In the genomic region with DNA sequence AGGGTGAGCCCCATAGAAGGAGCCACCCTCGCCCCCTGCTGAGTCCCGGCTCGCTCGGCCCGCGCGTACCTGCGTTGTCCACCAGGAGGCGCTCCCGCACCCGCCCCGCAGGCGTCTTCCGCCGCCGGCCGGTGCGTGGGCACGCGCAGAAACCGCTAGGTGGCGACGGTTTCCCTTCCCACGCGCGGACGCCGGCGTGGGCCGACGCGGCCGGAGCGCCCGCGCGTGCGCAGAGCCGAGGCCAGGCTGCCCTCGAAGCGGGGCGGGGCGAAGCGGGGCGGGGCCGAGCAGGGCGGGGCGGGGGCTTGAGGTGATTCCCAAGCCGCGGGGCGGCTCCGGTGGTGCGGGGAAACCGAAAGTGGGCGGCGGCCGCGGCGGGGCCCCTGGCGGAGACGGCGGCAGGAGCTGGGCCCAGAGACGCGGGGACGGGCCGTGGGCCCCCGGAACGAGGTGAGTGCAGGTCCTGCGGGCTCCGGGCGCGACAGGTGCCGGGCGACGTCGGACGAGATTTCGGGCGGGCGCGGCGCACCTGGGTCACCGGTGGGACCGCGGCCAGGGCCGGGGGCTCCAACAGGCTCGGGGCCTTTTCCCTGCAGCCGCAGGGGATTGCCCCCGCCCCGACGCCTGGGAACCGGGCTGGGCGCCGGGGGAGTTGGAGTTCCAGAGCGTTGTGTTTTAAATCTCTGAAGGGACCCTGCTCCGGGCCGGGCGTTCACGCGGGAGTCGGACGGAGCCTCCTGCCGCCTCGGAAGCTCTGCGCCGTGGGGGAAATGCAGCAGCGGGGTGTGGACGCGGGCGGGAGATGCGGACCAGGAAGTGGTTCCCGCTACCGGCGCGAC, we compare ENCODE assay signal across 1 cellular context.
TF ChIP-seq lines count a peak whose summit lies in the region.

A gene with protein sequence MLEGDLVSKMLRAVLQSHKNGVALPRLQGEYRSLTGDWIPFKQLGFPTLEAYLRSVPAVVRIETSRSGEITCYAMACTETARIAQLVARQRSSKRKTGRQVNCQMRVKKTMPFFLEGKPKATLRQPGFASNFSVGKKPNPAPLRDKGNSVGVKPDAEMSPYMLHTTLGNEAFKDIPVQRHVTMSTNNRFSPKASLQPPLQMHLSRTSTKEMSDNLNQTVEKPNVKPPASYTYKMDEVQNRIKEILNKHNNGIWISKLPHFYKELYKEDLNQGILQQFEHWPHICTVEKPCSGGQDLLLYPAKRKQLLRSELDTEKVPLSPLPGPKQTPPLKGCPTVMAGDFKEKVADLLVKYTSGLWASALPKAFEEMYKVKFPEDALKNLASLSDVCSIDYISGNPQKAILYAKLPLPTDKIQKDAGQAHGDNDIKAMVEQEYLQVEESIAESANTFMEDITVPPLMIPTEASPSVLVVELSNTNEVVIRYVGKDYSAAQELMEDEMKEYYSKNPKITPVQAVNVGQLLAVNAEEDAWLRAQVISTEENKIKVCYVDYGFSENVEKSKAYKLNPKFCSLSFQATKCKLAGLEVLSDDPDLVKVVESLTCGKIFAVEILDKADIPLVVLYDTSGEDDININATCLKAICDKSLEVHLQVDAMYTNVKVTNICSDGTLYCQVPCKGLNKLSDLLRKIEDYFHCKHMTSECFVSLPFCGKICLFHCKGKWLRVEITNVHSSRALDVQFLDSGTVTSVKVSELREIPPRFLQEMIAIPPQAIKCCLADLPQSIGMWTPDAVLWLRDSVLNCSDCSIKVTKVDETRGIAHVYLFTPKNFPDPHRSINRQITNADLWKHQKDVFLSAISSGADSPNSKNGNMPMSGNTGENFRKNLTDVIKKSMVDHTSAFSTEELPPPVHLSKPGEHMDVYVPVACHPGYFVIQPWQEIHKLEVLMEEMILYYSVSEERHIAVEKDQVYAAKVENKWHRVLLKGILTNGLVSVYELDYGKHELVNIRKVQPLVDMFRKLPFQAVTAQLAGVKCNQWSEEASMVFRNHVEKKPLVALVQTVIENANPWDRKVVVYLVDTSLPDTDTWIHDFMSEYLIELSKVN (plus strand): TSS at position 308 of the 839 bp plus-strand sequence. CDS start 16,370 bp downstream, outside the sequence.

TF ChIP-seq in K562, 482 proteins besides CTCF, POLR2A, EP300 and RAD21 (continued from another document and continues in another):
- TF ChIP-seq, protein P1, sequence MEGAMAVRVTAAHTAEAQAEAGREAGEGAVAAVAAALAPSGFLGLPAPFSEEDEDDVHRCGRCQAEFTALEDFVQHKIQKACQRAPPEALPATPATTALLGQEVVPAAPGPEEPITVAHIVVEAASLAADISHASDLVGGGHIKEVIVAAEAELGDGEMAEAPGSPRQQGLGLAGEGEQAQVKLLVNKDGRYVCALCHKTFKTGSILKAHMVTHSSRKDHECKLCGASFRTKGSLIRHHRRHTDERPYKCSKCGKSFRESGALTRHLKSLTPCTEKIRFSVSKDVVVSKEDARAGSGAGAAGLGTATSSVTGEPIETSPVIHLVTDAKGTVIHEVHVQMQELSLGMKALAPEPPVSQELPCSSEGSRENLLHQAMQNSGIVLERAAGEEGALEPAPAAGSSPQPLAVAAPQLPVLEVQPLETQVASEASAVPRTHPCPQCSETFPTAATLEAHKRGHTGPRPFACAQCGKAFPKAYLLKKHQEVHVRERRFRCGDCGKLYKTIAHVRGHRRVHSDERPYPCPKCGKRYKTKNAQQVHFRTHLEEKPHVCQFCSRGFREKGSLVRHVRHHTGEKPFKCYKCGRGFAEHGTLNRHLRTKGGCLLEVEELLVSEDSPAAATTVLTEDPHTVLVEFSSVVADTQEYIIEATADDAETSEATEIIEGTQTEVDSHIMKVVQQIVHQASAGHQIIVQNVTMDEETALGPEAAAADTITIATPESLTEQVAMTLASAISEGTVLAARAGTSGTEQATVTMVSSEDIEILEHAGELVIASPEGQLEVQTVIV (CRISPR knock-in tag; IDR thresholded peaks at IDR 0.05; ENCODE audit: borderline replicate concordance), result no peak
- TF ChIP-seq MTA2 (IDR thresholded peaks at IDR 0.05; ENCODE audit: low read depth) (peak; percentile 67), ZNF134 (CRISPR knock-in tag; conservative IDR thresholded peaks at IDR 0.05) (peak; percentile 93), BDP1 (IDR thresholded peaks at IDR 0.05; ENCODE audit: insufficient read depth, insufficient read length) (no peak), TBP (optimal IDR thresholded peaks at IDR 0.05; ENCODE audit: low read depth, low read length) (peak; percentile 53), NEUROD1 (IDR thresholded peaks at IDR 0.05; ENCODE audit: borderline replicate concordance, low read depth, low read length, partially characterized antibody) (no peak), IRF2 (CRISPR knock-in tag; IDR thresholded peaks at IDR 0.05) (no peak), ZNF766 (CRISPR knock-in tag; conservative IDR thresholded peaks at IDR 0.05) (peak; percentile 61; the same call in 1 of the 2 replicates), ZNF695 (CRISPR knock-in tag; IDR thresholded peaks at IDR 0.05) (no peak), SNRNP70 (optimal IDR thresholded peaks at IDR 0.05; ENCODE audit: low read depth, low read length) (no peak), OTX1 (CRISPR knock-in tag; IDR thresholded peaks at IDR 0.05) (no peak), ZNF699 (CRISPR knock-in tag; IDR thresholded peaks at IDR 0.05; ENCODE audit: insufficient replicate concordance) (no peak), TEAD4 (IDR thresholded peaks at IDR 0.05; ENCODE audit: low read length) (peak; percentile 35; the same call in 1 of the 2 replicates), TEAD4 (CRISPR knock-in tag; IDR thresholded peaks at IDR 0.05; ENCODE audit: borderline replicate concordance) (no peak), ZNF232 (CRISPR knock-in tag; IDR thresholded peaks at IDR 0.05) (no peak), NONO (IDR thresholded peaks at IDR 0.05; ENCODE audit: low read depth in 2 of 2, low read length in 1 of 2) (peak in 1 of 2 experiments; percentile 95; a peak in 2 of 4 replicates), GABPA (tag; conservative IDR thresholded peaks at IDR 0.05; ENCODE audit: low read depth) (peak; percentile 65), ATF2 (CRISPR knock-in tag; IDR thresholded peaks at IDR 0.05) (no peak), NCOA2 (IDR thresholded peaks at IDR 0.05; ENCODE audit: partially characterized antibody in 2 of 2) (no peak), COPS2 (conservative IDR thresholded peaks at IDR 0.05) (no peak), HCFC1 (IDR thresholded peaks at IDR 0.05; ENCODE audit: low read depth, low read length) (peak; percentile 64), PHTF2 (CRISPR knock-in tag; IDR thresholded peaks at IDR 0.05) (no peak)
- TF ChIP-seq, protein P2, sequence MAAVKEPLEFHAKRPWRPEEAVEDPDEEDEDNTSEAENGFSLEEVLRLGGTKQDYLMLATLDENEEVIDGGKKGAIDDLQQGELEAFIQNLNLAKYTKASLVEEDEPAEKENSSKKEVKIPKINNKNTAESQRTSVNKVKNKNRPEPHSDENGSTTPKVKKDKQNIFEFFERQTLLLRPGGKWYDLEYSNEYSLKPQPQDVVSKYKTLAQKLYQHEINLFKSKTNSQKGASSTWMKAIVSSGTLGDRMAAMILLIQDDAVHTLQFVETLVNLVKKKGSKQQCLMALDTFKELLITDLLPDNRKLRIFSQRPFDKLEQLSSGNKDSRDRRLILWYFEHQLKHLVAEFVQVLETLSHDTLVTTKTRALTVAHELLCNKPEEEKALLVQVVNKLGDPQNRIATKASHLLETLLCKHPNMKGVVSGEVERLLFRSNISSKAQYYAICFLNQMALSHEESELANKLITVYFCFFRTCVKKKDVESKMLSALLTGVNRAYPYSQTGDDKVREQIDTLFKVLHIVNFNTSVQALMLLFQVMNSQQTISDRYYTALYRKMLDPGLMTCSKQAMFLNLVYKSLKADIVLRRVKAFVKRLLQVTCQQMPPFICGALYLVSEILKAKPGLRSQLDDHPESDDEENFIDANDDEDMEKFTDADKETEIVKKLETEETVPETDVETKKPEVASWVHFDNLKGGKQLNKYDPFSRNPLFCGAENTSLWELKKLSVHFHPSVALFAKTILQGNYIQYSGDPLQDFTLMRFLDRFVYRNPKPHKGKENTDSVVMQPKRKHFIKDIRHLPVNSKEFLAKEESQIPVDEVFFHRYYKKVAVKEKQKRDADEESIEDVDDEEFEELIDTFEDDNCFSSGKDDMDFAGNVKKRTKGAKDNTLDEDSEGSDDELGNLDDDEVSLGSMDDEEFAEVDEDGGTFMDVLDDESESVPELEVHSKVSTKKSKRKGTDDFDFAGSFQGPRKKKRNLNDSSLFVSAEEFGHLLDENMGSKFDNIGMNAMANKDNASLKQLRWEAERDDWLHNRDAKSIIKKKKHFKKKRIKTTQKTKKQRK (IDR thresholded peaks at IDR 0.05; ENCODE audit: borderline replicate concordance, low read depth, low read length), result no peak
- TF ChIP-seq, protein P3, sequence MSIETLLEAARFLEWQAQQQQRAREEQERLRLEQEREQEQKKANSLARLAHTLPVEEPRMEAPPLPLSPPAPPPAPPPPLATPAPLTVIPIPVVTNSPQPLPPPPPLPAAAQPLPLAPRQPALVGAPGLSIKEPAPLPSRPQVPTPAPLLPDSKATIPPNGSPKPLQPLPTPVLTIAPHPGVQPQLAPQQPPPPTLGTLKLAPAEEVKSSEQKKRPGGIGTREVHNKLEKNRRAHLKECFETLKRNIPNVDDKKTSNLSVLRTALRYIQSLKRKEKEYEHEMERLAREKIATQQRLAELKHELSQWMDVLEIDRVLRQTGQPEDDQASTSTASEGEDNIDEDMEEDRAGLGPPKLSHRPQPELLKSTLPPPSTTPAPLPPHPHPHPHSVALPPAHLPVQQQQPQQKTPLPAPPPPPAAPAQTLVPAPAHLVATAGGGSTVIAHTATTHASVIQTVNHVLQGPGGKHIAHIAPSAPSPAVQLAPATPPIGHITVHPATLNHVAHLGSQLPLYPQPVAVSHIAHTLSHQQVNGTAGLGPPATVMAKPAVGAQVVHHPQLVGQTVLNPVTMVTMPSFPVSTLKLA (conservative IDR thresholded peaks at IDR 0.05), result peak in 1 of 2 experiments; percentile 54; a peak in 1 of 4 replicates
- TF ChIP-seq, protein P4, sequence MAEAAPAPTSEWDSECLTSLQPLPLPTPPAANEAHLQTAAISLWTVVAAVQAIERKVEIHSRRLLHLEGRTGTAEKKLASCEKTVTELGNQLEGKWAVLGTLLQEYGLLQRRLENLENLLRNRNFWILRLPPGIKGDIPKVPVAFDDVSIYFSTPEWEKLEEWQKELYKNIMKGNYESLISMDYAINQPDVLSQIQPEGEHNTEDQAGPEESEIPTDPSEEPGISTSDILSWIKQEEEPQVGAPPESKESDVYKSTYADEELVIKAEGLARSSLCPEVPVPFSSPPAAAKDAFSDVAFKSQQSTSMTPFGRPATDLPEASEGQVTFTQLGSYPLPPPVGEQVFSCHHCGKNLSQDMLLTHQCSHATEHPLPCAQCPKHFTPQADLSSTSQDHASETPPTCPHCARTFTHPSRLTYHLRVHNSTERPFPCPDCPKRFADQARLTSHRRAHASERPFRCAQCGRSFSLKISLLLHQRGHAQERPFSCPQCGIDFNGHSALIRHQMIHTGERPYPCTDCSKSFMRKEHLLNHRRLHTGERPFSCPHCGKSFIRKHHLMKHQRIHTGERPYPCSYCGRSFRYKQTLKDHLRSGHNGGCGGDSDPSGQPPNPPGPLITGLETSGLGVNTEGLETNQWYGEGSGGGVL (CRISPR knock-in tag; IDR thresholded peaks at IDR 0.05), result no peak
- TF ChIP-seq, protein P5, sequence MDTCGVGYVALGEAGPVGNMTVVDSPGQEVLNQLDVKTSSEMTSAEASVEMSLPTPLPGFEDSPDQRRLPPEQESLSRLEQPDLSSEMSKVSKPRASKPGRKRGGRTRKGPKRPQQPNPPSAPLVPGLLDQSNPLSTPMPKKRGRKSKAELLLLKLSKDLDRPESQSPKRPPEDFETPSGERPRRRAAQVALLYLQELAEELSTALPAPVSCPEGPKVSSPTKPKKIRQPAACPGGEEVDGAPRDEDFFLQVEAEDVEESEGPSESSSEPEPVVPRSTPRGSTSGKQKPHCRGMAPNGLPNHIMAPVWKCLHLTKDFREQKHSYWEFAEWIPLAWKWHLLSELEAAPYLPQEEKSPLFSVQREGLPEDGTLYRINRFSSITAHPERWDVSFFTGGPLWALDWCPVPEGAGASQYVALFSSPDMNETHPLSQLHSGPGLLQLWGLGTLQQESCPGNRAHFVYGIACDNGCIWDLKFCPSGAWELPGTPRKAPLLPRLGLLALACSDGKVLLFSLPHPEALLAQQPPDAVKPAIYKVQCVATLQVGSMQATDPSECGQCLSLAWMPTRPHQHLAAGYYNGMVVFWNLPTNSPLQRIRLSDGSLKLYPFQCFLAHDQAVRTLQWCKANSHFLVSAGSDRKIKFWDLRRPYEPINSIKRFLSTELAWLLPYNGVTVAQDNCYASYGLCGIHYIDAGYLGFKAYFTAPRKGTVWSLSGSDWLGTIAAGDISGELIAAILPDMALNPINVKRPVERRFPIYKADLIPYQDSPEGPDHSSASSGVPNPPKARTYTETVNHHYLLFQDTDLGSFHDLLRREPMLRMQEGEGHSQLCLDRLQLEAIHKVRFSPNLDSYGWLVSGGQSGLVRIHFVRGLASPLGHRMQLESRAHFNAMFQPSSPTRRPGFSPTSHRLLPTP (IDR thresholded peaks at IDR 0.05; ENCODE audit: borderline replicate concordance, extremely low read depth, insufficient read length), result no peak
- TF ChIP-seq, protein P6, sequence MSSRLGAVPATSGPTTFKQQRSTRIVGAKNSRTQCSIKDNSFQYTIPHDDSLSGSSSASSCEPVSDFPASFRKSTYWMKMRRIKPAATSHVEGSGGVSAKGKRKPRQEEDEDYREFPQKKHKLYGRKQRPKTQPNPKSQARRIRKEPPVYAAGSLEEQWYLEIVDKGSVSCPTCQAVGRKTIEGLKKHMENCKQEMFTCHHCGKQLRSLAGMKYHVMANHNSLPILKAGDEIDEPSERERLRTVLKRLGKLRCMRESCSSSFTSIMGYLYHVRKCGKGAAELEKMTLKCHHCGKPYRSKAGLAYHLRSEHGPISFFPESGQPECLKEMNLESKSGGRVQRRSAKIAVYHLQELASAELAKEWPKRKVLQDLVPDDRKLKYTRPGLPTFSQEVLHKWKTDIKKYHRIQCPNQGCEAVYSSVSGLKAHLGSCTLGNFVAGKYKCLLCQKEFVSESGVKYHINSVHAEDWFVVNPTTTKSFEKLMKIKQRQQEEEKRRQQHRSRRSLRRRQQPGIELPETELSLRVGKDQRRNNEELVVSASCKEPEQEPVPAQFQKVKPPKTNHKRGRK (tag; IDR thresholded peaks at IDR 0.05), result no peak
- TF ChIP-seq, protein P7, sequence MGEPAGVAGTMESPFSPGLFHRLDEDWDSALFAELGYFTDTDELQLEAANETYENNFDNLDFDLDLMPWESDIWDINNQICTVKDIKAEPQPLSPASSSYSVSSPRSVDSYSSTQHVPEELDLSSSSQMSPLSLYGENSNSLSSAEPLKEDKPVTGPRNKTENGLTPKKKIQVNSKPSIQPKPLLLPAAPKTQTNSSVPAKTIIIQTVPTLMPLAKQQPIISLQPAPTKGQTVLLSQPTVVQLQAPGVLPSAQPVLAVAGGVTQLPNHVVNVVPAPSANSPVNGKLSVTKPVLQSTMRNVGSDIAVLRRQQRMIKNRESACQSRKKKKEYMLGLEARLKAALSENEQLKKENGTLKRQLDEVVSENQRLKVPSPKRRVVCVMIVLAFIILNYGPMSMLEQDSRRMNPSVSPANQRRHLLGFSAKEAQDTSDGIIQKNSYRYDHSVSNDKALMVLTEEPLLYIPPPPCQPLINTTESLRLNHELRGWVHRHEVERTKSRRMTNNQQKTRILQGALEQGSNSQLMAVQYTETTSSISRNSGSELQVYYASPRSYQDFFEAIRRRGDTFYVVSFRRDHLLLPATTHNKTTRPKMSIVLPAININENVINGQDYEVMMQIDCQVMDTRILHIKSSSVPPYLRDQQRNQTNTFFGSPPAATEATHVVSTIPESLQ (CRISPR knock-in tag; IDR thresholded peaks at IDR 0.05), result no peak
